27 cellular contexts compared by ENCODE assay signal in the genomic region with DNA sequence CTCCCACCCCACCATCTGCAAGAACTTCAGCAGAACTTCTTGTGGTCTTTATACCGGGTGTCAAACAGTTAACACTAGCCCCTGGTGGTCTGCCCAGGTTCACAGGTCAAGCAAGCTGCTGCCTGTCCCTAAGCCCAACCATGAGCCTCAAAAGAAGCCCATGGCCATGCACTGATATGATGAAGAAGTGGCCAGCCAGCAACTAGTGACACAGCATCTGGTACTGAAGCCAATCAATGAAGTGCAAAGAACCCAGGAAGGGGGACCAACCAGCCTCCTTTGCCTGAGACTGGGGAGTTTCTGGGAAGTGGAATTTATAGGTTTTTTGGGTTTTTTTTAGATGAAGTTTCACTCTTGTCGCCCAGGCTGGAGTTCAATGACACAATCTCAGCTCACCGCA.
"Had no signal": no experiment of that assay in that cellular context is flagged by ENCODE, and none has a peak within 500 bp of the region (broad histone marks: within the 10 kb centered on the region; RNA-seq: fewer than 3 reads in every experiment).

No MANE protein-coding gene starts in this region.

- H2AFZ ChIP-seq: neural progenitor cell, parathyroid adenoma had no signal

- H3K27ac ChIP-seq: lower lobe of right lung, neural progenitor cell, neutrophil, parathyroid adenoma, right atrium auricular region, stomach, testis, thyroid gland, vagina had no signal

- H3K36me3 ChIP-seq: left lung, lower lobe of right lung, neural progenitor cell, neutrophil, right atrium auricular region, stomach, thyroid gland, transverse colon, upper lobe of left lung, vagina had no signal

- H3K4me3 Mint-ChIP-seq: mesothelial cell of epicardium; naive B cell; natural killer cell; nephron progenitor cell; neural progenitor cell; stimulated activated naive B cell treated with anti-CD40 and anti-IgM and Interleukin-4, amounts not matched to agents 10 μg/mL and 1 μg/mL and 100 μg/mL, for 72 hours had no signal

- H3K4me2 ChIP-seq: neural progenitor cell had no signal

- H3K27ac Mint-ChIP-seq: mesothelial cell of epicardium; naive B cell; natural killer cell; nephron progenitor cell; neural progenitor cell; progenitor cell of endocrine pancreas; stimulated activated naive B cell treated with anti-CD40 and anti-IgM and Interleukin-4, amounts not matched to agents 10 μg/mL and 1 μg/mL and 100 μg/mL, for 72 hours had no signal

- ATAC-seq: stimulated activated naive B cell treated with anti-CD40 and anti-IgM and Interleukin-4, amounts not matched to agents 10 μg/mL and 1 μg/mL and 100 μg/mL, for 72 hours; stimulated activated naive CD8-positive, alpha-beta T cell treated with anti-CD3 and anti-CD28 coated beads, Interleukin-15, Interleukin-2, amounts not matched to agents 100 U/mL and 50 U/mL, for 24 hours had no signal

- H3K9ac ChIP-seq: neural progenitor cell, parathyroid adenoma had no signal

- DNase-seq: hippocampal formation; left lung; lower lobe of right lung; naive B cell; natural killer cell; nephron progenitor cell; occipital lobe; stimulated activated CD4-positive, alpha-beta T cell treated with anti-CD3 and anti-CD28 coated beads, Interleukin-12 subunit alpha, Interleukin-12 subunit beta, amount 100 ng/mL, for 4 hours; stimulated activated CD4-positive, alpha-beta T cell treated with anti-CD3 and anti-CD28 coated beads, Interleukin-15, amount 100 ng/mL, for 24 hours; stimulated activated CD4-positive, alpha-beta T cell treated with anti-CD3 and anti-CD28 coated beads, Interleukin-2, amount 100 ng/mL, for 24 hours; stimulated activated CD4-positive, alpha-beta T cell treated with anti-CD3 and anti-CD28 coated beads, Interleukin-4, amount 100 ng/mL, for 1 hour; stimulated activated naive B cell treated with anti-CD40 and anti-IgM and Interleukin-4, amounts not matched to agents 10 μg/mL and 1 μg/mL and 100 μg/mL, for 72 hours; stimulated activated naive CD8-positive, alpha-beta T cell treated with anti-CD3 and anti-CD28 coated beads, Interleukin-15, Interleukin-2, amounts not matched to agents 100 U/mL and 50 U/mL, for 24 hours; stomach; testis; thyroid gland; transverse colon; upper lobe of left lung had no signal

- H3K36me3 Mint-ChIP-seq: mesothelial cell of epicardium; naive B cell; natural killer cell; neural progenitor cell; stimulated activated naive B cell treated with anti-CD40 and anti-IgM and Interleukin-4, amounts not matched to agents 10 μg/mL and 1 μg/mL and 100 μg/mL, for 72 hours had no signal

- H3K9me3 Mint-ChIP-seq: natural killer cell; neural progenitor cell; stimulated activated naive B cell treated with anti-CD40 and anti-IgM and Interleukin-4, amounts not matched to agents 10 μg/mL and 1 μg/mL and 100 μg/mL, for 72 hours had no signal

- H3K27me3 ChIP-seq: left lung, neural progenitor cell, neutrophil, right atrium auricular region, stomach, testis, thyroid gland, transverse colon, upper lobe of left lung, vagina had no signal

- H3K4me1 Mint-ChIP-seq: naive B cell; natural killer cell; neural progenitor cell; stimulated activated naive B cell treated with anti-CD40 and anti-IgM and Interleukin-4, amounts not matched to agents 10 μg/mL and 1 μg/mL and 100 μg/mL, for 72 hours had no signal

- FAIRE-seq: kidney had no signal

- H3K9me3 ChIP-seq: left lung, lower lobe of right lung, neutrophil, right atrium auricular region, stomach, testis, thyroid gland, transverse colon, upper lobe of left lung, vagina had no signal

- H3K4me1 ChIP-seq: neural progenitor cell, parathyroid adenoma, testis had no signal

- H3K4me3 ChIP-seq: left lung, lower lobe of right lung, neural progenitor cell, right atrium auricular region, skin epidermis, stomach, testis, thyroid gland, transverse colon, upper lobe of left lung, vagina had no signal

- H3K79me2 ChIP-seq: parathyroid adenoma had no signal
